In the genomic region with DNA sequence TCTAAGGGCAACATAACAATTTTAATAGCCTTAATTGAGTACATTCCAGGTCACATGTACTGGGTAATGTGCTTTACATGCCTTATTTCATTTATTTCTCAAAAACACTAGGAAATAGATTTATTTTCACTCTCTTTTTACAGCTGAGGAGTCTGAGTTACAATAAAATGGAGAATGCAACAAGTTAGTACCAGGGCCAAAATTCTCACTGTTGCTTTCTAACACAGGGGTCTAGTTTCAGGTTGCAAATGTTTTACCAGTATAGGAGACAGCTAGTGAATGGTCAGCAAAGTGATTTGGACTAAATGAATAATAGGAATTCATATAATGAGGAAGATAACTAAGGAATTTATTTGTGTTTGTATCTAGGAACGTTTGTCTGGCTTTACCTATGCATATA, we compare ENCODE assay signal across 31 cellular contexts.
"Had no signal": no experiment of that assay in that cellular context is flagged by ENCODE, and none has a peak within 500 bp of the region (broad histone marks: within the 10 kb centered on the region; RNA-seq: fewer than 3 reads in every experiment).

No MANE protein-coding gene starts in this region.

- H3K27me3 Mint-ChIP-seq: activated CD4-positive, alpha-beta memory T cell treated with anti-CD3 and anti-CD28 coated beads for 36 hours; activated CD4-positive, alpha-beta T cell treated with anti-CD3 and anti-CD28 coated beads for 36 hours; activated CD4-positive, alpha-beta T cell treated with anti-CD3 and anti-CD28 coated beads, Interleukin-2, amount 10 ng/mL, durations not matched to agents 24 days and 14 days; activated CD8-positive, alpha-beta memory T cell treated with anti-CD3 and anti-CD28 coated beads, Interleukin-2, amount 10 ng/mL, durations not matched to agents 7 days and 5 days; activated naive CD4-positive, alpha-beta T cell treated with anti-CD3 and anti-CD28 coated beads, Interleukin-2, amount 10 ng/mL, durations not matched to agents 7 days and 5 days; activated naive CD8-positive, alpha-beta T cell treated with anti-CD3 and anti-CD28 coated beads, Interleukin-2, amount 10 ng/mL, durations not matched to agents 7 days and 5 days; central memory CD8-positive, alpha-beta T cell; dendritic cell treated with granulocyte-macrophage colony-stimulating factor and Interleukin-4, amounts not matched to agents 40 ng/mL and 50 ng/mL, for 4 days had no signal

- H3K4me3 ChIP-seq: coronary artery, dorsolateral prefrontal cortex, esophagus muscularis mucosa, gastroesophageal sphincter had no signal

- H3K4me1 Mint-ChIP-seq: activated CD4-positive, alpha-beta T cell treated with anti-CD3 and anti-CD28 coated beads for 36 hours; activated CD4-positive, alpha-beta T cell treated with anti-CD3 and anti-CD28 coated beads, Interleukin-2, amount 10 ng/mL, durations not matched to agents 24 days and 14 days; activated CD8-positive, alpha-beta memory T cell treated with anti-CD3 and anti-CD28 coated beads, Interleukin-2, amount 10 ng/mL, durations not matched to agents 7 days and 5 days; activated naive CD4-positive, alpha-beta T cell treated with anti-CD3 and anti-CD28 coated beads, Interleukin-2, amount 10 ng/mL, durations not matched to agents 7 days and 5 days; activated naive CD8-positive, alpha-beta T cell treated with anti-CD3 and anti-CD28 coated beads, Interleukin-2, amount 10 ng/mL, durations not matched to agents 7 days and 5 days; central memory CD8-positive, alpha-beta T cell had no signal

- H3K27ac Mint-ChIP-seq: activated CD4-positive, alpha-beta memory T cell treated with anti-CD3 and anti-CD28 coated beads for 36 hours; activated CD4-positive, alpha-beta T cell treated with anti-CD3 and anti-CD28 coated beads for 36 hours; activated CD4-positive, alpha-beta T cell treated with anti-CD3 and anti-CD28 coated beads, Interleukin-2, amount 10 ng/mL, durations not matched to agents 24 days and 14 days; activated CD8-positive, alpha-beta memory T cell treated with anti-CD3 and anti-CD28 coated beads, Interleukin-2, amount 10 ng/mL, durations not matched to agents 7 days and 5 days; activated CD8-positive, alpha-beta T cell treated with anti-CD3 and anti-CD28 coated beads, Interleukin-2, amount 10 ng/mL, durations not matched to agents 7 days and 5 days; activated naive CD4-positive, alpha-beta T cell treated with anti-CD3 and anti-CD28 coated beads, Interleukin-2, amount 10 ng/mL, durations not matched to agents 7 days and 5 days; activated naive CD4-positive, alpha-beta T cell treated with anti-CD3 and anti-CD28 coated beads, Interleukin-2, amount 50 U/mL, for 72 hours; activated naive CD8-positive, alpha-beta T cell treated with anti-CD3 and anti-CD28 coated beads, Interleukin-2, amount 10 ng/mL, durations not matched to agents 7 days and 5 days; dendritic cell treated with granulocyte-macrophage colony-stimulating factor and Interleukin-4, amounts not matched to agents 40 ng/mL and 50 ng/mL, for 4 days; endodermal cell had no signal

- H3K9me3 Mint-ChIP-seq: activated CD4-positive, alpha-beta T cell treated with anti-CD3 and anti-CD28 coated beads, Interleukin-2, amount 10 ng/mL, durations not matched to agents 24 days and 14 days; activated naive CD8-positive, alpha-beta T cell treated with anti-CD3 and anti-CD28 coated beads, Interleukin-2, amount 10 ng/mL, durations not matched to agents 7 days and 5 days; dendritic cell treated with granulocyte-macrophage colony-stimulating factor and Interleukin-4, amounts not matched to agents 40 ng/mL and 50 ng/mL, for 4 days; endodermal cell had no signal

- H3K27ac ChIP-seq: brain microvascular endothelial cell, coronary artery, dorsolateral prefrontal cortex, esophagus muscularis mucosa, gastroesophageal sphincter had no signal

- H3K27me3 ChIP-seq: brain microvascular endothelial cell, dorsolateral prefrontal cortex, esophagus muscularis mucosa, gastroesophageal sphincter had no signal

- H3K36me3 Mint-ChIP-seq: activated CD4-positive, alpha-beta memory T cell treated with anti-CD3 and anti-CD28 coated beads for 36 hours; activated CD8-positive, alpha-beta memory T cell treated with anti-CD3 and anti-CD28 coated beads, Interleukin-2, amount 10 ng/mL, durations not matched to agents 7 days and 5 days; activated naive CD4-positive, alpha-beta T cell treated with anti-CD3 and anti-CD28 coated beads, Interleukin-2, amount 10 ng/mL, durations not matched to agents 7 days and 5 days; activated naive CD4-positive, alpha-beta T cell treated with anti-CD3 and anti-CD28 coated beads, Interleukin-2, amount 50 U/mL, for 72 hours; activated naive CD8-positive, alpha-beta T cell treated with anti-CD3 and anti-CD28 coated beads, Interleukin-2, amount 10 ng/mL, durations not matched to agents 7 days and 5 days had no signal

- ATAC-seq: activated CD4-positive, alpha-beta T cell treated with anti-CD3 and anti-CD28 coated beads for 36 hours; activated CD8-positive, alpha-beta memory T cell treated with anti-CD3 and anti-CD28 coated beads, Interleukin-2, amount 10 ng/mL, durations not matched to agents 7 days and 5 days; activated CD8-positive, alpha-beta T cell treated with anti-CD3 and anti-CD28 coated beads, Interleukin-2, amount 10 ng/mL, durations not matched to agents 7 days and 5 days; activated naive CD4-positive, alpha-beta T cell treated with anti-CD3 and anti-CD28 coated beads, Interleukin-2, amount 50 U/mL, for 72 hours; gastroesophageal sphincter had no signal

- H3K9me3 ChIP-seq: esophagus muscularis mucosa, gastroesophageal sphincter had no signal

- FAIRE-seq: astrocyte, bronchial epithelial cell had no signal

- H3K4me3 Mint-ChIP-seq: activated CD4-positive, alpha-beta memory T cell treated with anti-CD3 and anti-CD28 coated beads for 36 hours; activated CD4-positive, alpha-beta T cell treated with anti-CD3 and anti-CD28 coated beads for 36 hours; activated CD4-positive, alpha-beta T cell treated with anti-CD3 and anti-CD28 coated beads, Interleukin-2, amount 10 ng/mL, durations not matched to agents 24 days and 14 days; activated CD8-positive, alpha-beta memory T cell treated with anti-CD3 and anti-CD28 coated beads, Interleukin-2, amount 10 ng/mL, durations not matched to agents 7 days and 5 days; activated CD8-positive, alpha-beta T cell treated with anti-CD3 and anti-CD28 coated beads, Interleukin-2, amount 10 ng/mL, durations not matched to agents 7 days and 5 days; activated naive CD4-positive, alpha-beta T cell treated with anti-CD3 and anti-CD28 coated beads, Interleukin-2, amount 10 ng/mL, durations not matched to agents 7 days and 5 days; activated naive CD8-positive, alpha-beta T cell treated with anti-CD3 and anti-CD28 coated beads, Interleukin-2, amount 10 ng/mL, durations not matched to agents 7 days and 5 days; central memory CD8-positive, alpha-beta T cell; dendritic cell treated with granulocyte-macrophage colony-stimulating factor and Interleukin-4, amounts not matched to agents 40 ng/mL and 50 ng/mL, for 4 days; endodermal cell had no signal

- DNase-seq: activated CD4-positive, alpha-beta memory T cell treated with anti-CD3 and anti-CD28 coated beads for 36 hours; activated CD4-positive, alpha-beta T cell treated with anti-CD3 and anti-CD28 coated beads for 36 hours; activated CD4-positive, alpha-beta T cell treated with anti-CD3 and anti-CD28 coated beads, Interleukin-2, amount 10 ng/mL, durations not matched to agents 24 days and 14 days; activated CD4-positive, CD25-positive, alpha-beta regulatory T cell; activated CD4-positive, CD25-positive, alpha-beta regulatory T cell treated with anti-CD3 and anti-CD28 coated beads, Interleukin-2, amount 50 U/mL, for 72 hours; activated CD8-positive, alpha-beta memory T cell treated with anti-CD3 and anti-CD28 coated beads, Interleukin-2, amount 10 ng/mL, durations not matched to agents 7 days and 5 days; activated CD8-positive, alpha-beta memory T cell treated with anti-CD3 and anti-CD28 coated beads, Interleukin-2, amount 50 U/mL, for 4 hours; activated CD8-positive, alpha-beta T cell treated with anti-CD3 and anti-CD28 coated beads, Interleukin-2, amount 10 ng/mL, durations not matched to agents 7 days and 5 days; activated gamma-delta T cell; activated naive CD4-positive, alpha-beta T cell; activated naive CD4-positive, alpha-beta T cell treated with anti-CD3 and anti-CD28 coated beads, Interleukin-2, amount 10 ng/mL, durations not matched to agents 7 days and 5 days; activated naive CD8-positive, alpha-beta T cell treated with anti-CD3 and anti-CD28 coated beads, Interleukin-2, amount 10 ng/mL, durations not matched to agents 7 days and 5 days; activated T-cell treated with anti-CD3 and anti-CD28 coated beads, Interleukin-2, amount 50 U/mL, for 1 hour; activated T-cell treated with anti-CD3 and anti-CD28 coated beads, Interleukin-2, amount 50 U/mL, for 48 hours; amniotic stem cell; anterior cingulate cortex; brain microvascular endothelial cell; dorsolateral prefrontal cortex; effector memory CD4-positive, alpha-beta T cell; endodermal cell; erythroblast; foreskin melanocyte; T-helper 2 cell had no signal

- H3K36me3 ChIP-seq: brain microvascular endothelial cell, esophagus muscularis mucosa, gastroesophageal sphincter had no signal

- H3K4me1 ChIP-seq: esophagus muscularis mucosa, gastroesophageal sphincter had no signal
